9 cellular contexts compared by ENCODE assay signal in the genomic region with DNA sequence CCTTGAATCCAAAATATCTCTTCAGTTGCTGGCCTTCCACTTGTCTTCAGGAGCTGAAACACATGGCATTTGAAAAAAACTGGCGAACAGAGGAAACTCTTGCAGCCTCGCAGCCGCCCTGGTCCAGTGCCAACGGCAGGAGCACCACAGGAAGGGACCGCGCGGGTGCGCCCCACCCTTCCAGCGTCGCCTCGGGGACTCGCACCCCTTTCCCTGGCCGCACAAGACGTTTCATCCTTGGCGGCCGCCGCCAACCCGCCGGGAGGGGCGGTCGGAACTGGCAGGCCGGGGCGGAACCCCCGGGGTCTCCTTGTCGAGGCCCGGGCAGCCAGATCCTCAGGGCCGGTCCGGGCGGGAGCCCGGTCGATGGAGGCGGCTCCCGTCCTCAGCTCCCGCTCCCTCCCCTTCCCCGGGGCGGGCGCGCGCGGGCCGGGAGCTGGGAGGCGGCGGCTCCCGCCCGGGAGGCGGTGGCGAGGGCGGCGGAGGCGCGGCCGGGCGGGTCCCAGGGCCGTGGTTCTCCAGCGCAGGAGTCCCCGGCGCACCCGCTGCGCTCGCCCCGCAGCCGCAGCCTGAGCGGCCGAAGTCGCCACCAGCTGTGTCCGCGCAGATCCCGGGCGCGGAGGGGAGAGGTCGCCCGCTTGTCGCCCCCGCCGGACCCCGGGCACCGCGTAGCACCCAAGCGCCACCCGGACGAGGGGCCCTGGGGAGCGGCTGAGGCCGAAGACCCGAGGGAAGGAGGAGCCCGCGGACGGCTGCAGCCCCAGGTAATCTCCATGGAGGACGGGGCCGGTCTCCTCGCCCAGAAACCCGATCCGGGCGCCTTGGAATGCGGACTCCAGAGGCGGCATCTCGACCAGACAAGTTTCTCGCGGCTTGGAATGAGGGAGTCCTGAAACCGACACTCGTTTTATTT. TPM values are rescaled to one million over a fixed set of nuclear protein-coding genes. Genes with fewer than 3 reads are reported as not detected.
A peak's percentile ranks its signal among the peaks of the same experiment; 100 is the strongest.
DNase-seq lines count a peak whose midpoint lies in the region; ATAC-seq and TF ChIP-seq lines count a peak whose summit lies in the region.
"Had no signal": no experiment of that assay in that cellular context is flagged by ENCODE, and none has a peak within 500 bp of the region (broad histone marks: within the 10 kb centered on the region; RNA-seq: fewer than 3 reads in every experiment).

No MANE protein-coding gene starts in this region.

- POLR2A ChIA-PET in CD8-positive, alpha-beta T cell (lab: Charles Lee) = no interaction called here

- no peaks in the 10 kb centered on the region for H3K36me3 Mint-ChIP-seq in CD8-positive, alpha-beta T cell
- H3K36me3 Mint-ChIP-seq: IgD-negative memory B cell had no signal

- H3K36me3 ChIP-seq in CD8-positive, alpha-beta T cell (ENCODE audit: insufficient read depth, low read length) = no peaks in the 10 kb centered on the region
- H3K36me3 ChIP-seq in urinary bladder (ENCODE audit: insufficient read depth) = no peaks in the 10 kb centered on the region

- no peaks in the 10 kb centered on the region for H3K9me3 Mint-ChIP-seq in CD8-positive, alpha-beta T cell

- H3K27me3 ChIP-seq in CD8-positive, alpha-beta T cell (ENCODE audit: insufficient read depth, low read length) = peaks cover 3% of the 10 kb centered on the region

- intact Hi-C loops in CD8-positive, alpha-beta T cell (cut with DNase I, micrococcal nuclease) = no loop called here

- DNase-seq in CD8-positive, alpha-beta T cell = no peak
- DNase-seq in SK-N-DZ (ENCODE audit: low spot score) (peak; percentile 28), epithelial cell of proximal tubule (ENCODE audit: low read depth) (no peak), middle frontal gyrus (ENCODE audit: extremely low spot score, low spot score) (peak; percentile 45), NCI-H2107 (lab: John Stamatoyannopoulos, UW) (no peak)

- no peak overlapping the region for H3K4me3 ChIP-seq in CD8-positive, alpha-beta T cell (ENCODE audit: low read depth, low read length)
- H3K4me3 ChIP-seq in epithelial cell of proximal tubule (ENCODE audit: low read depth, low read length) (peak overlapping the region; percentile 57), urinary bladder (ENCODE audit: low read depth, low read length) (peak overlapping the region; percentile 46)

- peaks cover 10% of the 10 kb centered on the region for H3K4me1 Mint-ChIP-seq in CD8-positive, alpha-beta T cell (ENCODE audit: low read depth)

- CTCF ChIA-PET in CD8-positive, alpha-beta T cell (lab: Charles Lee) = no interaction called here

- H3K27ac Mint-ChIP-seq in CD8-positive, alpha-beta T cell = no peak overlapping the region
- H3K27ac Mint-ChIP-seq: IgD-negative memory B cell had no signal

- no peak for TF ChIP-seq CTCF in CD8-positive, alpha-beta T cell (IDR thresholded peaks at IDR 0.05)
- TF ChIP-seq CTCF in epithelial cell of proximal tubule (conservative IDR thresholded peaks at IDR 0.05; ENCODE audit: low read depth, low read length) = no peak

- under 1% methylated on average over 100 of the region's 100 CpGs for WGBS in urinary bladder

- H3K27me3 Mint-ChIP-seq in CD8-positive, alpha-beta T cell (ENCODE audit: low read depth) = peaks cover 27% of the 10 kb centered on the region

- H3K27ac ChIP-seq in CD8-positive, alpha-beta T cell (ENCODE audit: low read depth, low read length) = no peak overlapping the region
- H3K27ac ChIP-seq in urinary bladder (ENCODE audit: low read depth) = no peak overlapping the region

- H3K4me1 ChIP-seq in CD8-positive, alpha-beta T cell (ENCODE audit: insufficient read depth, low read length) = no peaks in the 10 kb centered on the region
- H3K4me1 ChIP-seq in urinary bladder (ENCODE audit: insufficient read depth) = peaks cover 2% of the 10 kb centered on the region

- ATAC-seq in CD8-positive, alpha-beta T cell = no peak
- ATAC-seq in HG03354 (IDR thresholded peaks at IDR 0.05; ENCODE audit: poor library complexity, severe bottlenecking, unreplicated experiment) (peak; percentile 40), GM18861 (IDR thresholded peaks at IDR 0.05; ENCODE audit: unreplicated experiment) (no peak)

- H3K9me3 ChIP-seq in CD8-positive, alpha-beta T cell (ENCODE audit: low read length) = no peaks in the 10 kb centered on the region

- peak overlapping the region; percentile 33 for H3K4me3 Mint-ChIP-seq in CD8-positive, alpha-beta T cell
- H3K4me3 Mint-ChIP-seq: IgD-negative memory B cell had no signal

RNA-seq across cellular contexts. Expression of a gene that starts 0.9 kb away (rescaled TPM):
- not detected for total RNA-seq in CD8-positive, alpha-beta T cell
- not detected in 2 replicates for polyA plus RNA-seq in SK-N-DZ (2014; cell fraction: cytosol; rRNA removed)
- polyA plus RNA-seq in SK-N-DZ (2014; cell fraction: nucleus; rRNA removed) = 0.02 TPM in 1 of 2 replicates, not detected in the other
- total RNA-seq in epithelial cell of proximal tubule = 1.4 TPM in 1 of 2 replicates, not detected in the other
- 2.2 TPM for total RNA-seq in urinary bladder
- 0.04 TPM for polyA plus RNA-seq in urinary bladder
- polyA plus RNA-seq: IgD-negative memory B cell had no signal

Comparison
In these comparisons a context has a peak if more than half of its experiments do, and no peak if none do; other contexts are left out.
1. DNase-seq: peak in SK-N-DZ (single experiment) and middle frontal gyrus (single experiment); none in CD8-positive, alpha-beta T cell (0 of 7), epithelial cell of proximal tubule (single experiment) and NCI-H2107 (single experiment).